Comparison of ENCODE assay signal across 8 cellular contexts in genomic region chr16:83952940-83953795, GRCh38.
DNase-seq lines count a peak whose midpoint lies in the region; ATAC-seq, FAIRE-seq and TF ChIP-seq lines count a peak whose summit lies in the region.

TSS of gene OSGIN1 (plus strand) at chr16:83953240. CDS start at chr16:83957672, 4,432 bp downstream.

- H3K4me3 ChIP-seq in GM12865 (ENCODE audit: low read depth, low read length), result peak within 1 kb of the TSS; percentile 8; the same call in 1 of the 2 replicates
- peak within 1 kb of the TSS; percentile 40 for H3K4me3 ChIP-seq in astrocyte of the cerebellum (ENCODE audit: low read depth, low read length)
- H3K4me3 ChIP-seq in retinal pigment epithelial cell (ENCODE audit: low read length), result peak within 1 kb of the TSS; percentile 68

- TF ChIP-seq CTCF in GM12865 (IDR thresholded peaks at IDR 0.05; ENCODE audit: insufficient read depth, low read depth, low read length, missing control alignments) (no peak), astrocyte of the cerebellum (IDR thresholded peaks at IDR 0.05; ENCODE audit: low read depth, low read length, missing control alignments) (no peak), retinal pigment epithelial cell (conservative IDR thresholded peaks at IDR 0.05; ENCODE audit: low read depth, low read length) (no peak), D721Med (IDR thresholded peaks at IDR 0.05; ENCODE audit: insufficient read depth, missing control alignments) (no peak)

- no peaks in the 10 kb centered on the region for H3K36me3 Mint-ChIP-seq in T-helper 2 cell treated with Interferon-gamma antibody and Interleukin-4, amounts not matched to agents 5 μg/mL and 100 μg/mL, for 36 hours (ENCODE audit: low read depth)

- H3K27ac Mint-ChIP-seq in T-helper 2 cell treated with Interferon-gamma antibody and Interleukin-4, amounts not matched to agents 5 μg/mL and 100 μg/mL, for 36 hours, result peak within 1 kb of the TSS; percentile 67

- no peak for FAIRE-seq in D721Med (lab: Jason Lieb, UNC)

- H3K9me3 Mint-ChIP-seq in T-helper 2 cell treated with Interferon-gamma antibody and Interleukin-4, amounts not matched to agents 5 μg/mL and 100 μg/mL, for 36 hours, result no peaks in the 10 kb centered on the region

- H3K4me3 Mint-ChIP-seq in T-helper 2 cell treated with Interferon-gamma antibody and Interleukin-4, amounts not matched to agents 5 μg/mL and 100 μg/mL, for 36 hours, result peak within 1 kb of the TSS; percentile 83

- peak; percentile 92 for ATAC-seq in HG02610 (IDR thresholded peaks at IDR 0.05; ENCODE audit: unreplicated experiment)

- H3K27me3 Mint-ChIP-seq in T-helper 2 cell treated with Interferon-gamma antibody and Interleukin-4, amounts not matched to agents 5 μg/mL and 100 μg/mL, for 36 hours (ENCODE audit: low read depth), result peaks cover 10% of the 10 kb centered on the region

- H3K4me1 Mint-ChIP-seq in T-helper 2 cell treated with Interferon-gamma antibody and Interleukin-4, amounts not matched to agents 5 μg/mL and 100 μg/mL, for 36 hours (ENCODE audit: low read depth), result peaks cover 15% of the 10 kb centered on the region

- DNase-seq in GM12865 (ENCODE audit: low read depth) (peak; percentile 72), NCI-H1105 treated with DMSO at 0.1 percent for 48 hours (lab: John Stamatoyannopoulos, UW) (peak; percentile 56), astrocyte of the cerebellum (ENCODE audit: low read depth) (peak; percentile 56), hypothalamus (lab: John Stamatoyannopoulos, UW) (peak; percentile 16 to 90 (median 69)), retinal pigment epithelial cell (ENCODE audit: low read depth) (peak; percentile 85), D721Med (ENCODE audit: insufficient read length, low spot score) (no peak)
- DNase-seq in T-helper 2 cell treated with Interferon-gamma antibody and Interleukin-4, amounts not matched to agents 5 μg/mL and 100 μg/mL, for 36 hours (ENCODE audit: low spot score), result peak; percentile 82

- in situ Hi-C loops in astrocyte of the cerebellum (cut with HindIII; ENCODE audit: low sequenced_read_pairs), result no loop called here

Comparison
In these comparisons a context has a peak if more than half of its experiments do, and no peak if none do; other contexts are left out.
1. H3K4me3 ChIP-seq: peak in every context shown above with its lines; median percentile 68 in retinal pigment epithelial cell; 40 in astrocyte of the cerebellum; 8 in GM12865.